ENCODE assay signal across 14 cellular contexts in the genomic region with DNA sequence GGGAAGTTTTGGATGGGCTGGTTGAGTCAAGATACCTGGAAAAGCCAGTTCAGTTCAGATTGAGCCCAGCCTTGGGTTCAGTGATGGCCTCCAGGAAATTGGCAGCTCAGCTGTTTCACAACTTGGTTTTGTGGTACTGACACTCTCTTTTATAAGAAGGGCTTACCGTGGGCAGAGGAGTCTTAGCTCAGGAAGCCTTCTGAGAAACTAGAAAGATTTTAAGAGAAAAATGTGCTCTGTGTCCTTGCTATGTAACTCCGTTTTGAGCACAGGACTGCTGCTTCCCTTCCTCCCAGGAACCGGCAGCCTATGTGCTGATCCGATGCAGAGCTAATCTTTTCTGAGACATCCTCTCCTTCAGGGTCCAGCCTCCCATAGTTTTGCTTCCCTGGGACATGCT. TPM values are rescaled to one million over a fixed set of nuclear protein-coding genes. Genes with fewer than 3 reads are reported as not detected.
DNase-seq lines count a peak whose midpoint lies in the region; ATAC-seq and TF ChIP-seq lines count a peak whose summit lies in the region.
"Had no signal": no experiment of that assay in that cellular context is flagged by ENCODE, and none has a peak within 500 bp of the region (broad histone marks: within the 10 kb centered on the region; RNA-seq: fewer than 3 reads in every experiment).

No MANE protein-coding gene starts in this region.

- H3K27ac Mint-ChIP-seq in activated CD4-positive, alpha-beta T cell treated with anti-CD3 and anti-CD28 coated beads for 36 hours: peak overlapping the region; percentile 96
- peak overlapping the region; percentile 93 for H3K27ac Mint-ChIP-seq in activated CD8-positive, alpha-beta memory T cell treated with anti-CD3 and anti-CD28 coated beads, Interleukin-2, amount 10 ng/mL, durations not matched to agents 7 days and 5 days
- peak overlapping the region; percentile 49 for H3K27ac Mint-ChIP-seq in stimulated activated naive B cell treated with anti-CD40 and anti-IgM and Interleukin-4, amounts not matched to agents 10 μg/mL and 1 μg/mL and 100 μg/mL, for 72 hours
- H3K27ac Mint-ChIP-seq: progenitor cell of endocrine pancreas had no signal

- WGBS in transverse colon (ENCODE audit: low coverage in 1 of 2), 2 donors: 53 to 65% methylated on average over 4 of the region's 4 CpGs

- no peaks in the 10 kb centered on the region for H3K27me3 ChIP-seq in transverse colon

- no peak overlapping the region for H3K27ac ChIP-seq in transverse colon
- H3K27ac ChIP-seq: lower lobe of right lung had no signal

- peaks cover 76% of the 10 kb centered on the region for H3K4me1 Mint-ChIP-seq in activated CD4-positive, alpha-beta T cell treated with anti-CD3 and anti-CD28 coated beads for 36 hours
- peaks cover 63% of the 10 kb centered on the region for H3K4me1 Mint-ChIP-seq in activated CD8-positive, alpha-beta memory T cell treated with anti-CD3 and anti-CD28 coated beads, Interleukin-2, amount 10 ng/mL, durations not matched to agents 7 days and 5 days
- peaks cover 26 to 43% of the 10 kb centered on the region in 2 donors for H3K4me1 Mint-ChIP-seq in stimulated activated naive B cell treated with anti-CD40 and anti-IgM and Interleukin-4, amounts not matched to agents 10 μg/mL and 1 μg/mL and 100 μg/mL, for 72 hours

- POLR2A ChIA-PET in activated CD4-positive, alpha-beta T cell treated with anti-CD3 and anti-CD28 coated beads for 36 hours (lab: Charles Lee): interaction anchor here (0.6 to 5.7 kb wide), 14 partner anchors 8 to 88 kb away, joined by 3 to 194 read pairs (median 7); a partner anchor contains a TSS

- no peaks in the 10 kb centered on the region for H3K27me3 Mint-ChIP-seq in activated CD4-positive, alpha-beta T cell treated with anti-CD3 and anti-CD28 coated beads for 36 hours
- no peaks in the 10 kb centered on the region for H3K27me3 Mint-ChIP-seq in activated CD8-positive, alpha-beta memory T cell treated with anti-CD3 and anti-CD28 coated beads, Interleukin-2, amount 10 ng/mL, durations not matched to agents 7 days and 5 days
- H3K27me3 Mint-ChIP-seq in stimulated activated naive B cell treated with anti-CD40 and anti-IgM and Interleukin-4, amounts not matched to agents 10 μg/mL and 1 μg/mL and 100 μg/mL, for 72 hours: no peaks in the 10 kb centered on the region

- TF ChIP-seq EP300 in transverse colon (IDR thresholded peaks at IDR 0.05; ENCODE audit: low read depth): no peak

- ATAC-seq in activated CD4-positive, alpha-beta T cell treated with anti-CD3 and anti-CD28 coated beads for 36 hours: peak; percentile 54
- ATAC-seq in activated CD8-positive, alpha-beta memory T cell treated with anti-CD3 and anti-CD28 coated beads, Interleukin-2, amount 10 ng/mL, durations not matched to agents 7 days and 5 days: peak; percentile 84
- ATAC-seq in esophagus mucosa: peak; percentile 66
- peak in 1 of 2 donors; percentile 46 for ATAC-seq in stimulated activated naive B cell treated with anti-CD40 and anti-IgM and Interleukin-4, amounts not matched to agents 10 μg/mL and 1 μg/mL and 100 μg/mL, for 72 hours (replicated peaks)
- ATAC-seq in HG02973 (IDR thresholded peaks at IDR 0.05; ENCODE audit: unreplicated experiment): no peak
- ATAC-seq in GM18909 (IDR thresholded peaks at IDR 0.05; ENCODE audit: poor library complexity, unreplicated experiment): no peak
- ATAC-seq: heart right ventricle had no signal

- in situ Hi-C loops in transverse colon (cut with MboI; ENCODE audit: low pct_ligation_motif_present in 1 of 4, low pct_unique_long_range_greater_than_20kb in 1 of 4, low sequenced_read_pairs in 3 of 4): no loop called here

- no peaks in the 10 kb centered on the region for H3K4me1 ChIP-seq in transverse colon
- H3K4me1 ChIP-seq: lower lobe of right lung had no signal

- TF ChIP-seq POLR2A in transverse colon (IDR thresholded peaks at IDR 0.05): no peak

- no peaks in the 10 kb centered on the region for H3K36me3 ChIP-seq in transverse colon
- H3K36me3 ChIP-seq: heart right ventricle, lower lobe of right lung had no signal

- CTCF ChIA-PET in activated CD4-positive, alpha-beta T cell treated with anti-CD3 and anti-CD28 coated beads for 36 hours (lab: Charles Lee): interaction anchor here (0.6 to 10.4 kb wide), 17 partner anchors 8 to 115 kb away, joined by 3 to 145 read pairs (median 5); a partner anchor contains a TSS
- CTCF ChIA-PET in activated CD8-positive, alpha-beta memory T cell treated with anti-CD3 and anti-CD28 coated beads, Interleukin-2, amount 10 ng/mL, durations not matched to agents 7 days and 5 days (lab: Charles Lee): interaction anchor here (0.8 to 7.0 kb wide), 16 partner anchors 13 to 89 kb away, joined by 3 to 54 read pairs (median 6); a partner anchor contains a TSS

- no peak overlapping the region for H3K4me3 ChIP-seq in transverse colon
- H3K4me3 ChIP-seq: heart right ventricle, lower lobe of right lung had no signal

- intact Hi-C loops in activated CD4-positive, alpha-beta T cell treated with anti-CD3 and anti-CD28 coated beads for 36 hours (cut with DNase I, micrococcal nuclease): loop anchor here (1.0 to 10.0 kb wide), 7 partner anchors 20 to 1014 kb away; a partner anchor contains a TSS
- intact Hi-C loops in transverse colon (cut with DNase I; ENCODE audit: low total_unique reads): no loop called here

- H3K36me3 Mint-ChIP-seq in activated CD4-positive, alpha-beta T cell treated with anti-CD3 and anti-CD28 coated beads for 36 hours (ENCODE audit: low read depth): peaks cover 4% of the 10 kb centered on the region
- H3K36me3 Mint-ChIP-seq in activated CD8-positive, alpha-beta memory T cell treated with anti-CD3 and anti-CD28 coated beads, Interleukin-2, amount 10 ng/mL, durations not matched to agents 7 days and 5 days: peaks cover 8% of the 10 kb centered on the region
- no peaks in the 10 kb centered on the region for H3K36me3 Mint-ChIP-seq in stimulated activated naive B cell treated with anti-CD40 and anti-IgM and Interleukin-4, amounts not matched to agents 10 μg/mL and 1 μg/mL and 100 μg/mL, for 72 hours

- H3K4me3 Mint-ChIP-seq in activated CD4-positive, alpha-beta T cell treated with anti-CD3 and anti-CD28 coated beads for 36 hours: peak overlapping the region; percentile 42
- peak overlapping the region; percentile 53 for H3K4me3 Mint-ChIP-seq in activated CD8-positive, alpha-beta memory T cell treated with anti-CD3 and anti-CD28 coated beads, Interleukin-2, amount 10 ng/mL, durations not matched to agents 7 days and 5 days
- H3K4me3 Mint-ChIP-seq in stimulated activated naive B cell treated with anti-CD40 and anti-IgM and Interleukin-4, amounts not matched to agents 10 μg/mL and 1 μg/mL and 100 μg/mL, for 72 hours: no peak overlapping the region

- H3K9me3 Mint-ChIP-seq in activated CD4-positive, alpha-beta T cell treated with anti-CD3 and anti-CD28 coated beads for 36 hours (ENCODE audit: low read depth): no peaks in the 10 kb centered on the region
- H3K9me3 Mint-ChIP-seq in activated CD8-positive, alpha-beta memory T cell treated with anti-CD3 and anti-CD28 coated beads, Interleukin-2, amount 10 ng/mL, durations not matched to agents 7 days and 5 days (ENCODE audit: low read depth): peaks cover 4% of the 10 kb centered on the region
- no peaks in the 10 kb centered on the region for H3K9me3 Mint-ChIP-seq in stimulated activated naive B cell treated with anti-CD40 and anti-IgM and Interleukin-4, amounts not matched to agents 10 μg/mL and 1 μg/mL and 100 μg/mL, for 72 hours

- no peaks in the 10 kb centered on the region for H3K9me3 ChIP-seq in transverse colon
- H3K9me3 ChIP-seq: heart right ventricle, lower lobe of right lung had no signal

- TF ChIP-seq CTCF in transverse colon (IDR thresholded peaks at IDR 0.05): no peak

- peak; percentile 75 for DNase-seq in activated CD4-positive, alpha-beta T cell treated with anti-CD3 and anti-CD28 coated beads for 36 hours
- DNase-seq in activated CD4-positive, alpha-beta T cell treated with anti-CD3 and anti-CD28 coated beads for 1 hour: no peak
- DNase-seq in activated CD8-positive, alpha-beta memory T cell treated with anti-CD3 and anti-CD28 coated beads, Interleukin-2, amount 10 ng/mL, durations not matched to agents 7 days and 5 days: peak; percentile 86
- no peak for DNase-seq in stimulated activated naive B cell treated with anti-CD40 and anti-IgM and Interleukin-4, amounts not matched to agents 10 μg/mL and 1 μg/mL and 100 μg/mL, for 72 hours
- no peak for DNase-seq in transverse colon
- DNase-seq: anterior cingulate cortex; effector CD4-positive, alpha-beta T cell; heart right ventricle; lower lobe of right lung; NCI-H2029 had no signal

RNA-seq across cellular contexts. Expression of a gene that starts 46.6 kb away (rescaled TPM):
- total RNA-seq in activated CD4-positive, alpha-beta T cell treated with anti-CD3 and anti-CD28 coated beads for 36 hours: 100 to 1,000 TPM; 102 to 120 TPM
- 100 to 1,000 TPM; 143 to 202 TPM for total RNA-seq in activated CD8-positive, alpha-beta memory T cell treated with anti-CD3 and anti-CD28 coated beads, Interleukin-2, amount 10 ng/mL, durations not matched to agents 7 days and 5 days
- total RNA-seq in esophagus mucosa (21.2 TPM), transverse colon (10 to 100 TPM in 1 of 4 donors, 1 to 10 TPM in 2, under 1 TPM in 1; 0.40 to 10.8 (median 2.3) TPM)

Comparison
In these comparisons a context has a peak if more than half of its experiments do, and no peak if none do; other contexts are left out.
1. DNase-seq: peak in activated CD4-positive, alpha-beta T cell treated with anti-CD3 and anti-CD28 coated beads for 36 hours (single experiment) and activated CD8-positive, alpha-beta memory T cell treated with anti-CD3 and anti-CD28 coated beads, Interleukin-2, amount 10 ng/mL, durations not matched to agents 7 days and 5 days (single experiment); none in activated CD4-positive, alpha-beta T cell treated with anti-CD3 and anti-CD28 coated beads for 1 hour (single experiment), stimulated activated naive B cell treated with anti-CD40 and anti-IgM and Interleukin-4, amounts not matched to agents 10 μg/mL and 1 μg/mL and 100 μg/mL, for 72 hours (single experiment) and transverse colon (single experiment).
2. ATAC-seq: peak in activated CD4-positive, alpha-beta T cell treated with anti-CD3 and anti-CD28 coated beads for 36 hours (single experiment), activated CD8-positive, alpha-beta memory T cell treated with anti-CD3 and anti-CD28 coated beads, Interleukin-2, amount 10 ng/mL, durations not matched to agents 7 days and 5 days (single experiment) and esophagus mucosa (single experiment); none in HG02973 (single experiment) and GM18909 (single experiment).
3. H3K4me3 Mint-ChIP-seq: peak in activated CD4-positive, alpha-beta T cell treated with anti-CD3 and anti-CD28 coated beads for 36 hours (single experiment) and activated CD8-positive, alpha-beta memory T cell treated with anti-CD3 and anti-CD28 coated beads, Interleukin-2, amount 10 ng/mL, durations not matched to agents 7 days and 5 days (single experiment); none in stimulated activated naive B cell treated with anti-CD40 and anti-IgM and Interleukin-4, amounts not matched to agents 10 μg/mL and 1 μg/mL and 100 μg/mL, for 72 hours (0 of 2).
4. Peak in every context shown above with its lines, with median percentiles within 50 percentile points of each other: H3K27ac Mint-ChIP-seq.